In the genomic region with DNA sequence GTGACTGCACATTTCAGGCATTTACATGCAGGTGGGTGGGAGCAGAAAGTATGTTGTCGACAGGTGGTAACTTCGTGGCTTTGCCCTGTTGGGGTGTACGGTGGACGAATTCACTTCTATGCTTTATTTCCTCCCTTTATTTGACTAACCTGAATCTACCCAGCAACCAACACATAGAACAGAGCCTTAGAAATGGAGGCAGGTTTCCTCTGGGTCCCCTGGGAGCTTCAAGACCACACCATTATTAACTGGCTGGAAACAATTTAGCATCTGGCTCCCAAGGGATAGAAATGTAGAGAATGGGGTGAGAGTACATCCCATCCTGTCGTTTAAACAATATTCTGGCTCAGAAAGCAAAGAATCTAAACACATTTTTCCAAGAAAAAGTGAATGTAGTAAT, we compare ENCODE assay signal across 12 cellular contexts.
"Had no signal": no experiment of that assay in that cellular context is flagged by ENCODE, and none has a peak within 500 bp of the region (broad histone marks: within the 10 kb centered on the region; RNA-seq: fewer than 3 reads in every experiment).

No MANE protein-coding gene starts in this region.

- H3K36me3 ChIP-seq: gastroesophageal sphincter, neural progenitor cell, ovary, suprapubic skin had no signal

- H2AFZ ChIP-seq: neural progenitor cell had no signal

- H3K9ac ChIP-seq: neural progenitor cell had no signal

- H3K4me2 ChIP-seq: neural progenitor cell had no signal

- H3K4me3 ChIP-seq: dorsolateral prefrontal cortex, gastroesophageal sphincter, neural progenitor cell, ovary, suprapubic skin had no signal

- H3K9me3 ChIP-seq: gastroesophageal sphincter, ovary, suprapubic skin had no signal

- H3K27ac ChIP-seq: dorsolateral prefrontal cortex, gastroesophageal sphincter, neural progenitor cell, ovary, suprapubic skin had no signal

- H3K27me3 ChIP-seq: dorsolateral prefrontal cortex, gastroesophageal sphincter, neural progenitor cell, ovary, suprapubic skin had no signal

- DNase-seq: activated CD4-positive, alpha-beta memory T cell treated with anti-CD3 and anti-CD28 coated beads for 36 hours; activated CD4-positive, alpha-beta T cell treated with anti-CD3 and anti-CD28 coated beads for 1 hour; activated CD8-positive, alpha-beta memory T cell treated with anti-CD3 and anti-CD28 coated beads, Interleukin-2, amount 10 ng/mL, durations not matched to agents 7 days and 5 days; activated naive CD4-positive, alpha-beta T cell treated with anti-CD3 and anti-CD28 coated beads, Interleukin-2, amount 10 ng/mL, durations not matched to agents 7 days and 5 days; activated T-cell treated with anti-CD3 and anti-CD28 coated beads, Interleukin-2, amount 50 U/mL, for 24 hours; dorsolateral prefrontal cortex; endodermal cell; midbrain; ovary had no signal
